In genomic region chr12:19432309-19433170, GRCh38 we compare ENCODE assay signal across 10 cellular contexts. TPM values are rescaled to one million over a fixed set of nuclear protein-coding genes. Genes with fewer than 3 reads are reported as not detected.
DNase-seq lines count a peak whose midpoint lies in the region; ATAC-seq and TF ChIP-seq lines count a peak whose summit lies in the region.
"Had no signal": no experiment of that assay in that cellular context is flagged by ENCODE, and none has a peak within 500 bp of the region (broad histone marks: within the 10 kb centered on the region; RNA-seq: fewer than 3 reads in every experiment).

No MANE protein-coding gene starts in this region.

- H3K9me3 ChIP-seq in GM23248 (ENCODE audit: low read depth) (no peaks in the 10 kb centered on the region), iPS-20b (ENCODE audit: insufficient read depth, low read depth, low read length) (no peaks in the 10 kb centered on the region)
- H3K9me3 ChIP-seq: heart right ventricle, SJSA1 had no signal

- no peaks in the 10 kb centered on the region for H3K27me3 Mint-ChIP-seq in activated T-cell treated with anti-CD3 and anti-CD28 coated beads, Interleukin-2, amount 50 U/mL, for 72 hours (ENCODE audit: low read depth)

- no peak overlapping the region for H3K4me3 ChIP-seq in GM23248
- no peak overlapping the region for H3K4me3 ChIP-seq in iPS-20b (ENCODE audit: low read length)
- H3K4me3 ChIP-seq: heart right ventricle, SJSA1 had no signal

- no peak for TF ChIP-seq CTCF in 22Rv1 (IDR thresholded peaks at IDR 0.05)

- H3F3A ChIP-seq in GM23248 (ENCODE audit: insufficient read depth) = peaks cover 20% of the 10 kb centered on the region

- peaks cover 16% of the 10 kb centered on the region for H3K4me1 ChIP-seq in GM23248 (ENCODE audit: insufficient read depth)
- peaks cover 18% of the 10 kb centered on the region; the same call in 1 of the 2 replicates for H3K4me1 ChIP-seq in iPS-20b (ENCODE audit: insufficient read depth, low read length)
- H3K4me1 ChIP-seq: SJSA1 had no signal

- H3K36me3 ChIP-seq in GM23248 (ENCODE audit: low read depth) (no peaks in the 10 kb centered on the region), iPS-20b (ENCODE audit: insufficient read depth, low read depth, low read length) (no peaks in the 10 kb centered on the region)
- H3K36me3 ChIP-seq: heart right ventricle, SJSA1 had no signal

- DNase-seq in GM23248 (no peak), kidney tubule cell (ENCODE audit: low spot score) (no peak), cortex of kidney (lab: John Stamatoyannopoulos, UW) (no peak)
- DNase-seq in activated T-cell treated with anti-CD3 and anti-CD28 coated beads, Interleukin-2, amount 50 U/mL, for 72 hours = peak; percentile 10 to 16
- DNase-seq: heart right ventricle had no signal

- H3K4me2 ChIP-seq in GM23248 (ENCODE audit: unreplicated experiment) = peak overlapping the region; percentile 43

- H3K9me2 ChIP-seq in GM23248 (ENCODE audit: insufficient read depth) = no peaks in the 10 kb centered on the region

- 77 to 81% methylated on average over 9 of the region's 9 CpGs for WGBS in GM23248 (ENCODE audit: low coverage in 1 of 2, low lambda C conversion rate in 2 of 2, missing lambda C conversion rate in 2 of 2), 2 experiments

- H3K9ac ChIP-seq in GM23248 (peak overlapping the region; percentile 77), iPS-20b (ENCODE audit: low read depth, low read length) (peak overlapping the region; percentile 50; the same call in 1 of the 2 replicates)

- no peaks in the 10 kb centered on the region for H3K79me2 ChIP-seq in GM23248 (ENCODE audit: insufficient read depth)

- H3K27ac ChIP-seq in 22Rv1 = peak overlapping the region; percentile 53
- peak overlapping the region; percentile 98 for H3K27ac ChIP-seq in GM23248
- peak overlapping the region; percentile 78 for H3K27ac ChIP-seq in iPS-20b (ENCODE audit: low read length)
- H3K27ac ChIP-seq: heart right ventricle, SJSA1 had no signal

- H3K4me1 Mint-ChIP-seq in activated T-cell treated with anti-CD3 and anti-CD28 coated beads, Interleukin-2, amount 50 U/mL, for 72 hours (ENCODE audit: low read depth) = peaks cover 59% of the 10 kb centered on the region

- in situ Hi-C loops in GM23248 (cut with MboI) = no loop called here

- H4K20me1 ChIP-seq in GM23248 (ENCODE audit: insufficient read depth) = no peaks in the 10 kb centered on the region

- H3K4me3 Mint-ChIP-seq in activated T-cell treated with anti-CD3 and anti-CD28 coated beads, Interleukin-2, amount 50 U/mL, for 72 hours = peak overlapping the region; percentile 69 to 70

- H3K27me3 ChIP-seq in GM23248 (replicated peaks; ENCODE audit: insufficient read depth) (no peaks in the 10 kb centered on the region), iPS-20b (ENCODE audit: insufficient read depth, low read length) (no peaks in the 10 kb centered on the region)
- H3K27me3 ChIP-seq: heart right ventricle, SJSA1 had no signal

- peak overlapping the region; percentile 83 for H2AFZ ChIP-seq in GM23248

- peak overlapping the region; percentile 99 for H3K27ac Mint-ChIP-seq in activated T-cell treated with anti-CD3 and anti-CD28 coated beads, Interleukin-2, amount 50 U/mL, for 72 hours

- H3K9me3 Mint-ChIP-seq in activated T-cell treated with anti-CD3 and anti-CD28 coated beads, Interleukin-2, amount 50 U/mL, for 72 hours = peaks cover 0 to 2% of the 10 kb centered on the region in 2 donors

- ATAC-seq in activated T-cell treated with anti-CD3 and anti-CD28 coated beads, Interleukin-2, amount 50 U/mL, for 72 hours (replicated peaks in 1 of 2) = peak; percentile 4 to 16
- ATAC-seq in GM21447 (IDR thresholded peaks at IDR 0.05; ENCODE audit: unreplicated experiment) = no peak
- no peak for ATAC-seq in HG03457 (IDR thresholded peaks at IDR 0.05; ENCODE audit: unreplicated experiment)
- ATAC-seq: heart right ventricle had no signal

- peaks cover 1 to 2% of the 10 kb centered on the region in 2 donors for H3K36me3 Mint-ChIP-seq in activated T-cell treated with anti-CD3 and anti-CD28 coated beads, Interleukin-2, amount 50 U/mL, for 72 hours (ENCODE audit: insufficient read depth in 2 of 2)

RNA-seq across cellular contexts. Expression of gene AEBP2, which starts 6.8 kb away (rescaled TPM):
- 10.4 and 10.6 TPM in 2 replicates for total RNA-seq in GM23248 (2014; rRNA removed; shearing (Covaris generic))
- 16.6 and 17.8 TPM in 2 replicates for polyA plus RNA-seq in GM23248 (2016; fragmentation: Nextera tagmentation; extraction: Ambion mirVana)
- total RNA-seq in activated T-cell treated with anti-CD3 and anti-CD28 coated beads, Interleukin-2, amount 50 U/mL, for 72 hours = 10 to 100 TPM; 59.4 to 64.5 TPM

Comparison
In these comparisons a context has a peak if more than half of its experiments do, and no peak if none do; other contexts are left out.
1. DNase-seq: peak in activated T-cell treated with anti-CD3 and anti-CD28 coated beads, Interleukin-2, amount 50 U/mL, for 72 hours (2 of 2); none in GM23248 (single experiment), kidney tubule cell (single experiment) and cortex of kidney (single experiment).
2. ATAC-seq: peak in activated T-cell treated with anti-CD3 and anti-CD28 coated beads, Interleukin-2, amount 50 U/mL, for 72 hours (2 of 2); none in GM21447 (single experiment) and HG03457 (single experiment).
3. Peak in every context shown above with its lines, with median percentiles within 50 percentile points of each other: H3K27ac ChIP-seq.